In the genomic region with DNA sequence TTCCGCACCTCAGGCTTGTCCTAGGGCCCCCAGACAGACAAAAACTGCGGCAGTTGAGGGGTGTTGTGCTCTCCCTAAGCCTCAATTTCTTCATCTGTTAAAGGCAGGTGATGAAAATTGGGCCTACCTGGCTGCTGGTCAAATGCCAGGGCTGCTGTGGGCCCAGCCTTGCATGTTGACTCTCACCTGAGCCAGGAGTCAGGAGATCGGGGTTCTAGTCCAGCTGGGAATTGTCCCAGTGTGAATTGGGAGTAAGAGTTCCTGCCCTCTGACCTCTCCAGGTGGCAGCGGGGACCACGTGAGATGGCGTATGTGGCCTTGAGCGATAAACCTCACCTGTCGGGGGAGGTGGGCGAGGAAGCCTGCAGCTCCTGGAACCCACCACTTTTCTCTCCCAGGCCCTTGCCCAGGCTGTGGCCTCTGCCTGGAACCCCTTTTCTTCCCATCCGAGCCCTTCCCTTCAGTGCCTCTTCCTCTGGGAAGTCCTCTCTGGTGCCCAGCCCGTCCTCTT, we compare ENCODE assay signal across 10 cellular contexts.
DNase-seq lines count a peak whose midpoint lies in the region; ATAC-seq and TF ChIP-seq lines count a peak whose summit lies in the region.
"Had no signal": no experiment of that assay in that cellular context is flagged by ENCODE, and none has a peak within 500 bp of the region (broad histone marks: within the 10 kb centered on the region; RNA-seq: fewer than 3 reads in every experiment).

No MANE protein-coding gene starts in this region.

- no peaks in the 10 kb centered on the region for H3K79me2 ChIP-seq in OCI-LY3 (ENCODE audit: low read length)
- no peaks in the 10 kb centered on the region for H3K79me2 ChIP-seq in fibroblast of lung (ENCODE audit: control insufficient read depth, insufficient read depth, low read length)

- peaks cover 6% of the 10 kb centered on the region for H3K4me1 Mint-ChIP-seq in endodermal cell

- H3K27me3 Mint-ChIP-seq in endodermal cell (ENCODE audit: insufficient read depth) = no peaks in the 10 kb centered on the region

- H3K27me3 ChIP-seq in OCI-LY3 (ENCODE audit: low read depth, low read length) (no peaks in the 10 kb centered on the region), fibroblast of lung (ENCODE audit: control insufficient read depth, insufficient read depth, low read length) (no peaks in the 10 kb centered on the region), ovary (no peaks in the 10 kb centered on the region), endodermal cell (ENCODE audit: control insufficient read depth, insufficient read depth, low read length, poor library complexity, severe bottlenecking) (no peaks in the 10 kb centered on the region)

- H3K9me3 Mint-ChIP-seq in endodermal cell = no peaks in the 10 kb centered on the region
- H3K9me3 Mint-ChIP-seq: T-helper 1 cell treated with Interleukin-12 subunit alpha and Interleukin-12 subunit beta and Interleukin-4 antibody, amounts not matched to agents 30 μg/mL and 1 μg/mL, for 36 hours had no signal

- H2AFZ ChIP-seq in OCI-LY3 (ENCODE audit: low read depth, low read length) (no peak overlapping the region), fibroblast of lung (ENCODE audit: low read length) (no peak overlapping the region)

- 90 to 93% (median 92%) methylated on average over 11 of the region's 11 CpGs for WGBS in ovary, 3 donors
- WGBS in endodermal cell (ENCODE audit: insufficient coverage in 1 of 2, insufficient read length in 1 of 2), 2 experiments = 92 to 94% methylated on average over 11 of the region's 11 CpGs

- H3K27ac Mint-ChIP-seq in endodermal cell = no peak overlapping the region

- H3K27ac ChIP-seq in OCI-LY3 (ENCODE audit: low read length) (peak overlapping the region; percentile 85), fibroblast of lung (ENCODE audit: insufficient read depth, low read length) (no peak overlapping the region), ovary (peak overlapping the region; percentile 88 to 94), endodermal cell (ENCODE audit: low read depth, low read length) (no peak overlapping the region)

- H3K4me3 ChIP-seq in AG09309 (ENCODE audit: control insufficient read depth, low read depth, low read length) (peak overlapping the region; percentile 54), OCI-LY3 (ENCODE audit: low read length) (peak overlapping the region; percentile 85), fibroblast of lung (replicated peaks in 1 of 4; ENCODE audit: control extremely low read depth in 1 of 4, insufficient read depth in 1 of 4, low read depth in 3 of 4, low read length in 4 of 4) (peak overlapping the region in 1 of 4 experiments; percentile 56), ovary (peak overlapping the region; percentile 34), endodermal cell (ENCODE audit: low read length) (no peak overlapping the region)

- TF ChIP-seq CTCF in AG09309 (IDR thresholded peaks at IDR 0.05; ENCODE audit: control insufficient read depth, insufficient read depth, low read depth, low read length, missing control alignments) = no peak
- no peak for TF ChIP-seq CTCF in OCI-LY3 (IDR thresholded peaks at IDR 0.05; ENCODE audit: low read depth, low read length)
- TF ChIP-seq CTCF in fibroblast of lung (conservative IDR thresholded peaks at IDR 0.05 in 1 of 2, IDR thresholded peaks at IDR 0.05 in 1 of 2; ENCODE audit: low read depth in 1 of 2, low read length in 2 of 2) = no peak
- no peak for TF ChIP-seq CTCF in ovary (IDR thresholded peaks at IDR 0.05)
- TF ChIP-seq CTCF in endodermal cell (conservative IDR thresholded peaks at IDR 0.05) = no peak

- TF ChIP-seq EP300 in ovary (IDR thresholded peaks at IDR 0.05) = no peak

- no peaks in the 10 kb centered on the region for H3K36me3 Mint-ChIP-seq in endodermal cell (ENCODE audit: low read depth)

- H3K9me3 ChIP-seq in OCI-LY3 (ENCODE audit: insufficient read depth, low read length) (no peaks in the 10 kb centered on the region), fibroblast of lung (ENCODE audit: control insufficient read depth, insufficient read depth, low read depth, low read length) (no peaks in the 10 kb centered on the region), ovary (no peaks in the 10 kb centered on the region), endodermal cell (ENCODE audit: control insufficient read depth, low read length) (no peaks in the 10 kb centered on the region)

- H3K9ac ChIP-seq in OCI-LY3 (ENCODE audit: low read length) (peak overlapping the region; percentile 90; the same call in 1 of the 2 replicates), fibroblast of lung (ENCODE audit: insufficient read depth, low read length) (no peak overlapping the region), endodermal cell (ENCODE audit: extremely low read depth, low read length, poor library complexity, severe bottlenecking) (no peak overlapping the region)

- H3K4me2 ChIP-seq in OCI-LY3 (ENCODE audit: low read length) (peak overlapping the region; percentile 87), fibroblast of lung (ENCODE audit: extremely low read depth, insufficient read depth, low read length) (peak overlapping the region; percentile 77)

- intact Hi-C loops in ovary (cut with DNase I) = loop anchor here (5.0 to 10.0 kb wide), 5 partner anchors 144 to 293 kb away; a partner anchor contains a TSS

- TF ChIP-seq POLR2A in ovary (IDR thresholded peaks at IDR 0.05) = no peak

- H4K20me1 ChIP-seq in OCI-LY3 (ENCODE audit: insufficient read depth, low read length) = no peaks in the 10 kb centered on the region
- no peaks in the 10 kb centered on the region for H4K20me1 ChIP-seq in fibroblast of lung (ENCODE audit: control insufficient read depth, extremely low read depth, insufficient read depth, low read length)

- no peak overlapping the region for H3K4me3 Mint-ChIP-seq in endodermal cell

- H3K4me1 ChIP-seq in OCI-LY3 (ENCODE audit: low read length) = peaks cover 28% of the 10 kb centered on the region
- peaks cover 17% of the 10 kb centered on the region for H3K4me1 ChIP-seq in fibroblast of lung (ENCODE audit: control insufficient read depth, extremely low read depth, insufficient read depth, low read length)
- peaks cover 27% of the 10 kb centered on the region for H3K4me1 ChIP-seq in ovary (ENCODE audit: insufficient read depth)
- no peaks in the 10 kb centered on the region for H3K4me1 ChIP-seq in endodermal cell (ENCODE audit: control insufficient read depth, insufficient read depth, low read length)

- H3K36me3 ChIP-seq in OCI-LY3 (replicated peaks; ENCODE audit: low read depth, low read length) (no peaks in the 10 kb centered on the region), fibroblast of lung (ENCODE audit: control insufficient read depth, insufficient read depth, low read length) (no peaks in the 10 kb centered on the region), ovary (no peaks in the 10 kb centered on the region), endodermal cell (ENCODE audit: control insufficient read depth, insufficient read depth, low read length) (no peaks in the 10 kb centered on the region)

- no peak for DNase-seq in AG09309 (ENCODE audit: low read depth)
- DNase-seq in fibroblast of lung (ENCODE audit: low read depth in 2 of 2) = no peak
- peak; percentile 30 to 51 (median 46) for DNase-seq in ovary
- DNase-seq in NCI-H526 treated with DMSO at 0.1 percent for 48 hours (lab: John Stamatoyannopoulos, UW) = no peak
- no peak for DNase-seq in endodermal cell
- no peak for DNase-seq in T-helper 9 cell
- DNase-seq: NCI-H2107 had no signal

- no peak for ATAC-seq in GM19463 (IDR thresholded peaks at IDR 0.05; ENCODE audit: unreplicated experiment)

Comparison
In these comparisons a context has a peak if more than half of its experiments do, and no peak if none do; other contexts are left out.
1. DNase-seq: peak in ovary (5 of 5); none in AG09309 (single experiment), fibroblast of lung (0 of 2), NCI-H526 treated with DMSO at 0.1 percent for 48 hours (single experiment), endodermal cell (single experiment) and T-helper 9 cell (single experiment).
2. H3K27ac ChIP-seq: peak in OCI-LY3 (single experiment) and ovary (2 of 2); none in fibroblast of lung (single experiment) and endodermal cell (single experiment).